ENCODE assay signal across 8 cellular contexts in genomic region chr14:33792387-33793368, GRCh38.
DNase-seq lines count a peak whose midpoint lies in the region; ATAC-seq and TF ChIP-seq lines count a peak whose summit lies in the region.

No MANE protein-coding gene starts in this region.

- WGBS in upper lobe of left lung, 2 donors, result 16 to 20% methylated on average over 19 of the region's 19 CpGs

- DNase-seq in DMS 273 (lab: John Stamatoyannopoulos, UW; ENCODE audit: unreplicated experiment), result peak; percentile 86
- peak; percentile 74 for DNase-seq in NCI-H1048 (lab: John Stamatoyannopoulos, UW)
- DNase-seq in activated naive CD8-positive, alpha-beta T cell treated with anti-CD3 and anti-CD28 coated beads, Interleukin-2, amount 50 U/mL, for 16 hours (ENCODE audit: low read depth, low spot score), result peak; percentile 34
- peak; percentile 84 to 91 for DNase-seq in cardiac muscle cell (ENCODE audit: low read depth in 1 of 2, low spot score in 1 of 2)
- peak; percentile 80 to 98 (median 90) for DNase-seq in posterior cingulate gyrus
- DNase-seq in upper lobe of left lung, result peak; percentile 62 to 89

- no peak overlapping the region for H3K9ac ChIP-seq in SU-DHL-6 (ENCODE audit: low read length)

- H3K4me2 ChIP-seq in SU-DHL-6 (ENCODE audit: low read depth, low read length, poor library complexity, severe bottlenecking), result no peak overlapping the region

- no peaks in the 10 kb centered on the region for H4K20me1 ChIP-seq in SU-DHL-6 (ENCODE audit: low read depth, low read length)

- no peak for TF ChIP-seq EP300 in upper lobe of left lung (IDR thresholded peaks at IDR 0.05)

- H3K9me3 ChIP-seq in SU-DHL-6 (ENCODE audit: insufficient read depth, low read length) (no peaks in the 10 kb centered on the region), cardiac muscle cell (ENCODE audit: low read depth) (no peaks in the 10 kb centered on the region), upper lobe of left lung (no peaks in the 10 kb centered on the region)

- no peak overlapping the region for H2AFZ ChIP-seq in SU-DHL-6 (ENCODE audit: low read depth, low read length, severe bottlenecking)

- H3K36me3 ChIP-seq in SU-DHL-6 (ENCODE audit: low read length), result no peaks in the 10 kb centered on the region
- no peaks in the 10 kb centered on the region for H3K36me3 ChIP-seq in cardiac muscle cell
- no peaks in the 10 kb centered on the region for H3K36me3 ChIP-seq in upper lobe of left lung

- intact Hi-C loops in posterior cingulate gyrus (cut with DNase I), result loop anchor here (2.0 to 10.0 kb wide), 4 partner anchors 115 to 1216 kb away; partner anchors contain the start of gene NPAS3

- H3K79me2 ChIP-seq in SU-DHL-6 (ENCODE audit: insufficient read depth, low read length), result no peaks in the 10 kb centered on the region

- no peaks in the 10 kb centered on the region for H3F3A ChIP-seq in SU-DHL-6 (ENCODE audit: insufficient read depth)

- no peak overlapping the region for H3K27ac ChIP-seq in SU-DHL-6 (ENCODE audit: low read depth, low read length)
- H3K27ac ChIP-seq in cardiac muscle cell, result no peak overlapping the region
- H3K27ac ChIP-seq in upper lobe of left lung, result no peak overlapping the region

- TF ChIP-seq POLR2A in upper lobe of left lung (IDR thresholded peaks at IDR 0.05), result no peak

- H3K27me3 ChIP-seq in SU-DHL-6 (ENCODE audit: low read length) (no peaks in the 10 kb centered on the region), cardiac muscle cell (peaks cover 7% of the 10 kb centered on the region), upper lobe of left lung (no peaks in the 10 kb centered on the region)

- TF ChIP-seq CTCF in SU-DHL-6 (IDR thresholded peaks at IDR 0.05; ENCODE audit: insufficient read depth, low read length, poor library complexity, severe bottlenecking) (peak; percentile 76), cardiac muscle cell (IDR thresholded peaks at IDR 0.05; ENCODE audit: low read depth, low read length) (peak; percentile 92), upper lobe of left lung (IDR thresholded peaks at IDR 0.05) (peak; percentile 68 to 87 (median 84))

- H3K9me2 ChIP-seq in SU-DHL-6 (replicated peaks; ENCODE audit: insufficient read depth, low read length), result no peaks in the 10 kb centered on the region

- H3K4me1 ChIP-seq in cardiac muscle cell (ENCODE audit: low read depth) (peaks cover 3% of the 10 kb centered on the region), upper lobe of left lung (peaks cover 2 to 7% (median 5%) of the 10 kb centered on the region in 4 donors)

- H3K4me3 ChIP-seq in SU-DHL-6 (ENCODE audit: insufficient read depth, low read length, poor library complexity, severe bottlenecking) (no peak overlapping the region), cardiac muscle cell (no peak overlapping the region), upper lobe of left lung (no peak overlapping the region)

- peak; percentile 74 for ATAC-seq in GM21825 (IDR thresholded peaks at IDR 0.05; ENCODE audit: unreplicated experiment)
- ATAC-seq in upper lobe of left lung (ENCODE audit: low FRiP score in 2 of 2), result peak; percentile 82 to 91

Comparison
In these comparisons a context has a peak if more than half of its experiments do, and no peak if none do; other contexts are left out.
1. DNase-seq: peak in every context shown above with its lines; median percentile 90 in posterior cingulate gyrus; 88 in cardiac muscle cell; 86 in DMS 273; 76 in upper lobe of left lung; 74 in NCI-H1048; 34 in activated naive CD8-positive, alpha-beta T cell treated with anti-CD3 and anti-CD28 coated beads, Interleukin-2, amount 50 U/mL, for 16 hours.